ENCODE assay signal across 34 cellular contexts in genomic region chr1:38087676-38088075, GRCh38. TPM values are rescaled to one million over a fixed set of nuclear protein-coding genes. Genes with fewer than 3 reads are reported as not detected.
"Had no signal": no experiment of that assay in that cellular context is flagged by ENCODE, and none has a peak within 500 bp of the region (broad histone marks: within the 10 kb centered on the region; RNA-seq: fewer than 3 reads in every experiment).

No MANE protein-coding gene starts in this region.

- H3K4me3 ChIP-seq: adrenal gland, body of pancreas, breast epithelium, cardiac muscle cell, coronary artery, dorsolateral prefrontal cortex, esophagus muscularis mucosa, gastroesophageal sphincter, heart right ventricle had no signal

- H3K4me1 Mint-ChIP-seq: activated B cell treated with CpG ODN at 0.5 μM for 24 hours; activated naive CD4-positive, alpha-beta T cell treated with anti-CD3 and anti-CD28 coated beads, Interleukin-2, amount 50 U/mL, for 24 hours; activated naive CD8-positive, alpha-beta T cell treated with anti-CD3 and anti-CD28 coated beads for 36 hours; activated naive CD8-positive, alpha-beta T cell treated with anti-CD3 and anti-CD28 coated beads, Interleukin-2, amount 50 U/mL, for 24 hours; activated T-helper 17 cell treated with anti-CD3 and anti-CD28 coated beads, Interleukin-2, amount 50 U/mL, for 72 hours had no signal

- DNase-seq: activated B cell treated with CpG ODN at 0.5 μM for 24 hours; activated CD4-positive, alpha-beta T cell treated with anti-CD3 and anti-CD28 coated beads for 48 hours; activated CD4-positive, alpha-beta T cell treated with anti-CD3 and anti-CD28 coated beads, Interleukin-2, amount 50 U/mL, for 1 hour; activated CD4-positive, alpha-beta T cell treated with anti-CD3 and anti-CD28 coated beads, Interleukin-2, amount 50 U/mL, for 48 hours; activated CD8-positive, alpha-beta memory T cell treated with anti-CD3 and anti-CD28 coated beads for 24 hours; activated CD8-positive, alpha-beta T cell treated with anti-CD3 and anti-CD28 coated beads for 36 hours; activated effector memory CD4-positive, alpha-beta T cell treated with Interleukin-2 at 50 U/mL for 16 hours; activated naive CD8-positive, alpha-beta T cell treated with anti-CD3 and anti-CD28 coated beads for 36 hours; activated naive CD8-positive, alpha-beta T cell treated with anti-CD3 and anti-CD28 coated beads, Interleukin-2, amount 50 U/mL, for 24 hours; activated T-cell treated with anti-CD3 and anti-CD28 coated beads, Interleukin-2, amount 50 U/mL, for 4 hours; adrenal gland; amygdala; aorta; body of pancreas; central memory CD4-positive, alpha-beta T cell; cerebellar nuclear complex; dorsolateral prefrontal cortex; effector memory CD4-positive, alpha-beta T cell; erythroblast; foreskin keratinocyte; heart right ventricle had no signal

- ATAC-seq: activated CD4-positive, CD25-positive, alpha-beta regulatory T cell treated with anti-CD3 and anti-CD28 coated beads, Interleukin-2, amount 50 U/mL, for 24 hours; activated CD8-positive, alpha-beta T cell treated with anti-CD3 and anti-CD28 coated beads for 36 hours; activated naive CD8-positive, alpha-beta T cell treated with anti-CD3 and anti-CD28 coated beads, Interleukin-2, amount 50 U/mL, for 24 hours; activated T-cell treated with anti-CD3 and anti-CD28 coated beads, Interleukin-2, amount 50 U/mL, for 4 hours; activated T-helper 17 cell treated with anti-CD3 and anti-CD28 coated beads, Interleukin-2, amount 50 U/mL, for 72 hours; body of pancreas; gastroesophageal sphincter; heart right ventricle had no signal

- H3K4me3 Mint-ChIP-seq: activated B cell treated with CpG ODN at 0.5 μM for 24 hours; activated CD8-positive, alpha-beta T cell treated with anti-CD3 and anti-CD28 coated beads for 36 hours; activated naive CD4-positive, alpha-beta T cell treated with anti-CD3 and anti-CD28 coated beads for 36 hours; activated naive CD4-positive, alpha-beta T cell treated with anti-CD3 and anti-CD28 coated beads, Interleukin-2, amount 50 U/mL, for 24 hours; activated naive CD8-positive, alpha-beta T cell treated with anti-CD3 and anti-CD28 coated beads for 36 hours; activated naive CD8-positive, alpha-beta T cell treated with anti-CD3 and anti-CD28 coated beads, Interleukin-2, amount 50 U/mL, for 24 hours; activated T-cell treated with anti-CD3 and anti-CD28 coated beads, Interleukin-2, amount 50 U/mL, for 4 hours; activated T-helper 17 cell treated with anti-CD3 and anti-CD28 coated beads, Interleukin-2, amount 50 U/mL, for 72 hours; dendritic cell treated with granulocyte-macrophage colony-stimulating factor and Interleukin-4, amounts not matched to agents 40 ng/mL and 50 ng/mL, for 4 days; endodermal cell had no signal

- H3K36me3 ChIP-seq: adrenal gland, breast epithelium, cardiac muscle cell, esophagus muscularis mucosa, gastroesophageal sphincter, heart right ventricle had no signal

- H3K9me3 ChIP-seq: adrenal gland, body of pancreas, breast epithelium, esophagus muscularis mucosa, gastroesophageal sphincter, heart right ventricle had no signal

- H3K27ac Mint-ChIP-seq: activated B cell treated with CpG ODN at 0.5 μM for 24 hours; activated CD8-positive, alpha-beta T cell treated with anti-CD3 and anti-CD28 coated beads for 36 hours; activated naive CD4-positive, alpha-beta T cell treated with anti-CD3 and anti-CD28 coated beads for 36 hours; activated naive CD4-positive, alpha-beta T cell treated with anti-CD3 and anti-CD28 coated beads, Interleukin-2, amount 50 U/mL, for 24 hours; activated naive CD8-positive, alpha-beta T cell treated with anti-CD3 and anti-CD28 coated beads for 36 hours; activated naive CD8-positive, alpha-beta T cell treated with anti-CD3 and anti-CD28 coated beads, Interleukin-2, amount 50 U/mL, for 24 hours; activated T-helper 17 cell treated with anti-CD3 and anti-CD28 coated beads, Interleukin-2, amount 50 U/mL, for 72 hours; dendritic cell treated with granulocyte-macrophage colony-stimulating factor and Interleukin-4, amounts not matched to agents 40 ng/mL and 50 ng/mL, for 4 days; endodermal cell had no signal

- H3K27me3 ChIP-seq: adrenal gland, body of pancreas, breast epithelium, cardiac muscle cell had no signal

- H3K9me3 Mint-ChIP-seq: activated B cell treated with CpG ODN at 0.5 μM for 24 hours; activated CD8-positive, alpha-beta T cell treated with anti-CD3 and anti-CD28 coated beads for 36 hours; activated naive CD4-positive, alpha-beta T cell treated with anti-CD3 and anti-CD28 coated beads for 36 hours; activated naive CD4-positive, alpha-beta T cell treated with anti-CD3 and anti-CD28 coated beads, Interleukin-2, amount 50 U/mL, for 24 hours; activated naive CD8-positive, alpha-beta T cell treated with anti-CD3 and anti-CD28 coated beads for 36 hours; activated naive CD8-positive, alpha-beta T cell treated with anti-CD3 and anti-CD28 coated beads, Interleukin-2, amount 50 U/mL, for 24 hours; activated T-cell treated with anti-CD3 and anti-CD28 coated beads, Interleukin-2, amount 50 U/mL, for 4 hours; activated T-helper 17 cell treated with anti-CD3 and anti-CD28 coated beads, Interleukin-2, amount 50 U/mL, for 72 hours; dendritic cell treated with granulocyte-macrophage colony-stimulating factor and Interleukin-4, amounts not matched to agents 40 ng/mL and 50 ng/mL, for 4 days; endodermal cell had no signal

- H3K36me3 Mint-ChIP-seq: activated naive CD4-positive, alpha-beta T cell treated with anti-CD3 and anti-CD28 coated beads, Interleukin-2, amount 50 U/mL, for 24 hours; activated naive CD8-positive, alpha-beta T cell treated with anti-CD3 and anti-CD28 coated beads for 36 hours had no signal

- H3K27ac ChIP-seq: adrenal gland, body of pancreas, breast epithelium, cardiac muscle cell, coronary artery, dorsolateral prefrontal cortex, esophagus muscularis mucosa, foreskin keratinocyte, gastroesophageal sphincter, heart right ventricle, VCaP had no signal

- H3K4me1 ChIP-seq: adrenal gland, breast epithelium, esophagus muscularis mucosa, foreskin keratinocyte, gastroesophageal sphincter had no signal

RNA-seq across cellular contexts. Expression of gene POU3F1, which starts 41.1 kb away (rescaled TPM):
- total RNA-seq: activated naive CD4-positive, alpha-beta T cell treated with anti-CD3 and anti-CD28 coated beads for 36 hours; body of pancreas; glomerular endothelial cell had no signal
- polyA plus RNA-seq: aorta had no signal
